Comparison of ENCODE assay signal across 24 cellular contexts in genomic region chr13:22138947-22139346, GRCh38.
DNase-seq lines count a peak whose midpoint lies in the region; ATAC-seq lines count a peak whose summit lies in the region.
"Had no signal": no experiment of that assay in that cellular context is flagged by ENCODE, and none has a peak within 500 bp of the region (broad histone marks: within the 10 kb centered on the region; RNA-seq: fewer than 3 reads in every experiment).

No MANE protein-coding gene starts in this region.

- peaks cover 61% of the 10 kb centered on the region for H3K4me1 Mint-ChIP-seq in activated T-cell treated with anti-CD3 and anti-CD28 coated beads, Interleukin-2, amount 50 U/mL, for 72 hours (ENCODE audit: low read depth)
- peaks cover 47% of the 10 kb centered on the region for H3K4me1 Mint-ChIP-seq in activated naive CD8-positive, alpha-beta T cell treated with anti-CD3 and anti-CD28 coated beads, Interleukin-2, amount 50 U/mL, for 24 hours
- H3K4me1 Mint-ChIP-seq in activated naive CD8-positive, alpha-beta T cell treated with anti-CD3 and anti-CD28 coated beads for 36 hours: peaks cover 25% of the 10 kb centered on the region
- H3K4me1 Mint-ChIP-seq in activated T-helper 17 cell treated with anti-CD3 and anti-CD28 coated beads, Interleukin-2, amount 50 U/mL, for 72 hours: peaks cover 28% of the 10 kb centered on the region
- H3K4me1 Mint-ChIP-seq in stimulated activated effector memory CD8-positive, alpha-beta T cell treated with anti-CD3 and anti-CD28 coated beads, Interleukin-12 subunit alpha, Interleukin-12 subunit beta, amount 100 ng/mL, for 72 hours: peaks cover 47% of the 10 kb centered on the region
- H3K4me1 Mint-ChIP-seq: CD14-positive monocyte had no signal

- H3K27me3 Mint-ChIP-seq in activated T-cell treated with anti-CD3 and anti-CD28 coated beads, Interleukin-2, amount 50 U/mL, for 72 hours (ENCODE audit: low read depth): no peaks in the 10 kb centered on the region
- no peaks in the 10 kb centered on the region for H3K27me3 Mint-ChIP-seq in activated naive CD8-positive, alpha-beta T cell treated with anti-CD3 and anti-CD28 coated beads, Interleukin-2, amount 50 U/mL, for 24 hours
- H3K27me3 Mint-ChIP-seq in activated naive CD8-positive, alpha-beta T cell treated with anti-CD3 and anti-CD28 coated beads for 36 hours: no peaks in the 10 kb centered on the region
- H3K27me3 Mint-ChIP-seq in activated T-helper 17 cell treated with anti-CD3 and anti-CD28 coated beads, Interleukin-2, amount 50 U/mL, for 72 hours: no peaks in the 10 kb centered on the region
- H3K27me3 Mint-ChIP-seq: CD4-positive, alpha-beta memory T cell had no signal

- ATAC-seq in activated T-cell treated with anti-CD3 and anti-CD28 coated beads, Interleukin-2, amount 50 U/mL, for 72 hours (replicated peaks in 1 of 2): peak; percentile 46 to 57
- ATAC-seq in activated naive CD8-positive, alpha-beta T cell treated with anti-CD3 and anti-CD28 coated beads, Interleukin-2, amount 50 U/mL, for 24 hours: peak; percentile 31
- peak; percentile 74 for ATAC-seq in activated T-helper 17 cell treated with anti-CD3 and anti-CD28 coated beads, Interleukin-2, amount 50 U/mL, for 72 hours (replicated peaks)
- peak; percentile 71 for ATAC-seq in stimulated activated effector memory CD8-positive, alpha-beta T cell treated with anti-CD3 and anti-CD28 coated beads, Interleukin-12 subunit alpha, Interleukin-12 subunit beta, amount 100 ng/mL, for 72 hours
- ATAC-seq: GM12878 had no signal

- H3K27ac Mint-ChIP-seq in activated T-cell treated with anti-CD3 and anti-CD28 coated beads, Interleukin-2, amount 50 U/mL, for 72 hours: no peak overlapping the region
- H3K27ac Mint-ChIP-seq in activated naive CD8-positive, alpha-beta T cell treated with anti-CD3 and anti-CD28 coated beads, Interleukin-2, amount 50 U/mL, for 24 hours: no peak overlapping the region
- no peak overlapping the region for H3K27ac Mint-ChIP-seq in activated naive CD8-positive, alpha-beta T cell treated with anti-CD3 and anti-CD28 coated beads for 36 hours
- H3K27ac Mint-ChIP-seq in activated T-helper 17 cell treated with anti-CD3 and anti-CD28 coated beads, Interleukin-2, amount 50 U/mL, for 72 hours: peak overlapping the region; percentile 41
- peak overlapping the region; percentile 74 for H3K27ac Mint-ChIP-seq in stimulated activated effector memory CD8-positive, alpha-beta T cell treated with anti-CD3 and anti-CD28 coated beads, Interleukin-12 subunit alpha, Interleukin-12 subunit beta, amount 100 ng/mL, for 72 hours

- H3K4me3 Mint-ChIP-seq in activated T-cell treated with anti-CD3 and anti-CD28 coated beads, Interleukin-2, amount 50 U/mL, for 72 hours: peak overlapping the region; percentile 36 to 43
- no peak overlapping the region for H3K4me3 Mint-ChIP-seq in activated naive CD8-positive, alpha-beta T cell treated with anti-CD3 and anti-CD28 coated beads, Interleukin-2, amount 50 U/mL, for 24 hours
- H3K4me3 Mint-ChIP-seq in activated naive CD8-positive, alpha-beta T cell treated with anti-CD3 and anti-CD28 coated beads for 36 hours: no peak overlapping the region
- peak overlapping the region; percentile 19 for H3K4me3 Mint-ChIP-seq in activated T-helper 17 cell treated with anti-CD3 and anti-CD28 coated beads, Interleukin-2, amount 50 U/mL, for 72 hours
- peak overlapping the region; percentile 15 for H3K4me3 Mint-ChIP-seq in stimulated activated effector memory CD8-positive, alpha-beta T cell treated with anti-CD3 and anti-CD28 coated beads, Interleukin-12 subunit alpha, Interleukin-12 subunit beta, amount 100 ng/mL, for 72 hours
- H3K4me3 Mint-ChIP-seq: CD14-positive monocyte; CD4-positive, CD25-positive, alpha-beta regulatory T cell; CD8-positive, alpha-beta memory T cell had no signal

- DNase-seq in activated T-cell treated with anti-CD3 and anti-CD28 coated beads, Interleukin-2, amount 50 U/mL, for 72 hours: no peak
- no peak for DNase-seq in activated T-cell treated with anti-CD3 and anti-CD28 coated beads, Interleukin-2, amount 50 U/mL, for 48 hours
- no peak for DNase-seq in activated naive CD8-positive, alpha-beta T cell treated with anti-CD3 and anti-CD28 coated beads, Interleukin-2, amount 50 U/mL, for 24 hours
- DNase-seq in activated naive CD8-positive, alpha-beta T cell treated with anti-CD3 and anti-CD28 coated beads for 36 hours: no peak
- DNase-seq in stimulated activated effector memory CD8-positive, alpha-beta T cell treated with anti-CD3 and anti-CD28 coated beads, Interleukin-12 subunit alpha, Interleukin-12 subunit beta, amount 100 ng/mL, for 72 hours (ENCODE audit: low spot score in 2 of 2): no peak
- DNase-seq in NCI-H1105 treated with DMSO at 0.1 percent for 48 hours (lab: John Stamatoyannopoulos, UW): no peak
- DNase-seq: 8988T; ACHN; BE2C; C1 segment of cervical spinal cord; CD4-positive, alpha-beta memory T cell; CD4-positive, CD25-positive, alpha-beta regulatory T cell; CD8-positive, alpha-beta memory T cell; COR-L47; DMS 273 treated with DMSO at 0.1 percent for 48 hours; DMS153; DMS53; DMS79; DND-41; EL; GDM1 had no signal

- H3K36me3 Mint-ChIP-seq in activated T-cell treated with anti-CD3 and anti-CD28 coated beads, Interleukin-2, amount 50 U/mL, for 72 hours (ENCODE audit: insufficient read depth in 2 of 2): peaks cover 1 to 2% of the 10 kb centered on the region in 2 donors
- peaks cover 2% of the 10 kb centered on the region for H3K36me3 Mint-ChIP-seq in activated naive CD8-positive, alpha-beta T cell treated with anti-CD3 and anti-CD28 coated beads, Interleukin-2, amount 50 U/mL, for 24 hours (ENCODE audit: low read depth)
- peaks cover 13% of the 10 kb centered on the region for H3K36me3 Mint-ChIP-seq in activated naive CD8-positive, alpha-beta T cell treated with anti-CD3 and anti-CD28 coated beads for 36 hours
- no peaks in the 10 kb centered on the region for H3K36me3 Mint-ChIP-seq in activated T-helper 17 cell treated with anti-CD3 and anti-CD28 coated beads, Interleukin-2, amount 50 U/mL, for 72 hours (ENCODE audit: low read depth)
- no peaks in the 10 kb centered on the region for H3K36me3 Mint-ChIP-seq in stimulated activated effector memory CD8-positive, alpha-beta T cell treated with anti-CD3 and anti-CD28 coated beads, Interleukin-12 subunit alpha, Interleukin-12 subunit beta, amount 100 ng/mL, for 72 hours
- H3K36me3 Mint-ChIP-seq: CD14-positive monocyte; CD4-positive, alpha-beta memory T cell; CD4-positive, CD25-positive, alpha-beta regulatory T cell had no signal

- peaks cover 0 to 2% of the 10 kb centered on the region in 2 donors for H3K9me3 Mint-ChIP-seq in activated T-cell treated with anti-CD3 and anti-CD28 coated beads, Interleukin-2, amount 50 U/mL, for 72 hours
- H3K9me3 Mint-ChIP-seq in activated naive CD8-positive, alpha-beta T cell treated with anti-CD3 and anti-CD28 coated beads, Interleukin-2, amount 50 U/mL, for 24 hours: peaks cover 3% of the 10 kb centered on the region
- H3K9me3 Mint-ChIP-seq in activated naive CD8-positive, alpha-beta T cell treated with anti-CD3 and anti-CD28 coated beads for 36 hours: no peaks in the 10 kb centered on the region
- H3K9me3 Mint-ChIP-seq in activated T-helper 17 cell treated with anti-CD3 and anti-CD28 coated beads, Interleukin-2, amount 50 U/mL, for 72 hours: no peaks in the 10 kb centered on the region
- no peaks in the 10 kb centered on the region for H3K9me3 Mint-ChIP-seq in stimulated activated effector memory CD8-positive, alpha-beta T cell treated with anti-CD3 and anti-CD28 coated beads, Interleukin-12 subunit alpha, Interleukin-12 subunit beta, amount 100 ng/mL, for 72 hours
- H3K9me3 Mint-ChIP-seq: CD4-positive, alpha-beta memory T cell; CD8-positive, alpha-beta memory T cell had no signal

Comparison
In these comparisons a context has a peak if more than half of its experiments do, and no peak if none do; other contexts are left out.
1. H3K27ac Mint-ChIP-seq: peak in activated T-helper 17 cell treated with anti-CD3 and anti-CD28 coated beads, Interleukin-2, amount 50 U/mL, for 72 hours (single experiment) and stimulated activated effector memory CD8-positive, alpha-beta T cell treated with anti-CD3 and anti-CD28 coated beads, Interleukin-12 subunit alpha, Interleukin-12 subunit beta, amount 100 ng/mL, for 72 hours (single experiment); none in activated T-cell treated with anti-CD3 and anti-CD28 coated beads, Interleukin-2, amount 50 U/mL, for 72 hours (single experiment), activated naive CD8-positive, alpha-beta T cell treated with anti-CD3 and anti-CD28 coated beads, Interleukin-2, amount 50 U/mL, for 24 hours (single experiment) and activated naive CD8-positive, alpha-beta T cell treated with anti-CD3 and anti-CD28 coated beads for 36 hours (single experiment).
2. H3K4me3 Mint-ChIP-seq: peak in activated T-cell treated with anti-CD3 and anti-CD28 coated beads, Interleukin-2, amount 50 U/mL, for 72 hours (2 of 2), activated T-helper 17 cell treated with anti-CD3 and anti-CD28 coated beads, Interleukin-2, amount 50 U/mL, for 72 hours (single experiment) and stimulated activated effector memory CD8-positive, alpha-beta T cell treated with anti-CD3 and anti-CD28 coated beads, Interleukin-12 subunit alpha, Interleukin-12 subunit beta, amount 100 ng/mL, for 72 hours (single experiment); none in activated naive CD8-positive, alpha-beta T cell treated with anti-CD3 and anti-CD28 coated beads, Interleukin-2, amount 50 U/mL, for 24 hours (single experiment) and activated naive CD8-positive, alpha-beta T cell treated with anti-CD3 and anti-CD28 coated beads for 36 hours (single experiment).
3. Peak in every context shown above with its lines, with median percentiles within 50 percentile points of each other: ATAC-seq.